Comparison of ENCODE assay signal across 1 cellular context in genomic region chr22:23849009-23850006, GRCh38.
TF ChIP-seq lines count a peak whose summit lies in the region.

No MANE protein-coding gene starts in this region.

TF ChIP-seq in WTC11, 78 proteins besides CTCF, POLR2A, EP300 and RAD21 (continued from another document):
- TF ChIP-seq, protein P1, sequence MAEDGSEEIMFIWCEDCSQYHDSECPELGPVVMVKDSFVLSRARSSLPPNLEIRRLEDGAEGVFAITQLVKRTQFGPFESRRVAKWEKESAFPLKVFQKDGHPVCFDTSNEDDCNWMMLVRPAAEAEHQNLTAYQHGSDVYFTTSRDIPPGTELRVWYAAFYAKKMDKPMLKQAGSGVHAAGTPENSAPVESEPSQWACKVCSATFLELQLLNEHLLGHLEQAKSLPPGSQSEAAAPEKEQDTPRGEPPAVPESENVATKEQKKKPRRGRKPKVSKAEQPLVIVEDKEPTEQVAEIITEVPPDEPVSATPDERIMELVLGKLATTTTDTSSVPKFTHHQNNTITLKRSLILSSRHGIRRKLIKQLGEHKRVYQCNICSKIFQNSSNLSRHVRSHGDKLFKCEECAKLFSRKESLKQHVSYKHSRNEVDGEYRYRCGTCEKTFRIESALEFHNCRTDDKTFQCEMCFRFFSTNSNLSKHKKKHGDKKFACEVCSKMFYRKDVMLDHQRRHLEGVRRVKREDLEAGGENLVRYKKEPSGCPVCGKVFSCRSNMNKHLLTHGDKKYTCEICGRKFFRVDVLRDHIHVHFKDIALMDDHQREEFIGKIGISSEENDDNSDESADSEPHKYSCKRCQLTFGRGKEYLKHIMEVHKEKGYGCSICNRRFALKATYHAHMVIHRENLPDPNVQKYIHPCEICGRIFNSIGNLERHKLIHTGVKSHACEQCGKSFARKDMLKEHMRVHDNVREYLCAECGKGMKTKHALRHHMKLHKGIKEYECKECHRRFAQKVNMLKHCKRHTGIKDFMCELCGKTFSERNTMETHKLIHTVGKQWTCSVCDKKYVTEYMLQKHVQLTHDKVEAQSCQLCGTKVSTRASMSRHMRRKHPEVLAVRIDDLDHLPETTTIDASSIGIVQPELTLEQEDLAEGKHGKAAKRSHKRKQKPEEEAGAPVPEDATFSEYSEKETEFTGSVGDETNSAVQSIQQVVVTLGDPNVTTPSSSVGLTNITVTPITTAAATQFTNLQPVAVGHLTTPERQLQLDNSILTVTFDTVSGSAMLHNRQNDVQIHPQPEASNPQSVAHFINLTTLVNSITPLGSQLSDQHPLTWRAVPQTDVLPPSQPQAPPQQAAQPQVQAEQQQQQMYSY (CRISPR knock-in tag; IDR thresholded peaks at IDR 0.05), result no peak
- TF ChIP-seq SP1 (CRISPR knock-in tag; conservative IDR thresholded peaks at IDR 0.05) (peak; percentile 71), MAX (CRISPR knock-in tag; IDR thresholded peaks at IDR 0.05) (peak; percentile 58), ZNF138 (CRISPR knock-in tag; conservative IDR thresholded peaks at IDR 0.05) (no peak), HMGXB4 (CRISPR knock-in tag; IDR thresholded peaks at IDR 0.05) (peak; percentile 64; the same call in 1 of the 2 replicates), JAZF1 (CRISPR knock-in tag; IDR thresholded peaks at IDR 0.05) (no peak), FOXP1 (CRISPR knock-in tag; IDR thresholded peaks at IDR 0.05; ENCODE audit: borderline replicate concordance) (peak; percentile 75; the same call in 1 of the 2 replicates), SMAD4 (CRISPR knock-in tag; IDR thresholded peaks at IDR 0.05) (no peak), SOX15 (CRISPR knock-in tag; IDR thresholded peaks at IDR 0.05) (no peak), ATF1 (CRISPR knock-in tag; IDR thresholded peaks at IDR 0.05) (no peak), ZNF512 (CRISPR knock-in tag; IDR thresholded peaks at IDR 0.05; ENCODE audit: borderline replicate concordance) (no peak), ZNF396 (CRISPR knock-in tag; IDR thresholded peaks at IDR 0.05; ENCODE audit: borderline replicate concordance) (no peak), ZNF423 (CRISPR knock-in tag; IDR thresholded peaks at IDR 0.05) (no peak), ZNF121 (CRISPR knock-in tag; IDR thresholded peaks at IDR 0.05) (peak; percentile 40; the same call in 1 of the 2 replicates), PRRX2 (CRISPR knock-in tag; IDR thresholded peaks at IDR 0.05) (no peak), JUN (CRISPR knock-in tag; IDR thresholded peaks at IDR 0.05) (no peak), RORB (CRISPR knock-in tag; IDR thresholded peaks at IDR 0.05) (no peak), ZNF219 (CRISPR knock-in tag; IDR thresholded peaks at IDR 0.05; ENCODE audit: borderline replicate concordance) (0 out of 2 replicates have a peak, but pooled peaks have one; percentile 24), ZBTB43 (CRISPR knock-in tag; IDR thresholded peaks at IDR 0.05) (no peak), E2F5 (CRISPR knock-in tag; IDR thresholded peaks at IDR 0.05) (no peak), HMGA2 (CRISPR knock-in tag; IDR thresholded peaks at IDR 0.05) (no peak), NR3C1 (CRISPR knock-in tag; conservative IDR thresholded peaks at IDR 0.05; ENCODE audit: low read depth) (no peak), TEAD4 (CRISPR knock-in tag; IDR thresholded peaks at IDR 0.05) (no peak), ZSCAN18 (CRISPR knock-in tag; IDR thresholded peaks at IDR 0.05) (no peak), ZNF416 (CRISPR knock-in tag; IDR thresholded peaks at IDR 0.05) (no peak)
- TF ChIP-seq, protein P2, sequence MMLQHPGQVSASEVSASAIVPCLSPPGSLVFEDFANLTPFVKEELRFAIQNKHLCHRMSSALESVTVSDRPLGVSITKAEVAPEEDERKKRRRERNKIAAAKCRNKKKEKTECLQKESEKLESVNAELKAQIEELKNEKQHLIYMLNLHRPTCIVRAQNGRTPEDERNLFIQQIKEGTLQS (CRISPR knock-in tag; conservative IDR thresholded peaks at IDR 0.05), result no peak
- TF ChIP-seq, protein P3, sequence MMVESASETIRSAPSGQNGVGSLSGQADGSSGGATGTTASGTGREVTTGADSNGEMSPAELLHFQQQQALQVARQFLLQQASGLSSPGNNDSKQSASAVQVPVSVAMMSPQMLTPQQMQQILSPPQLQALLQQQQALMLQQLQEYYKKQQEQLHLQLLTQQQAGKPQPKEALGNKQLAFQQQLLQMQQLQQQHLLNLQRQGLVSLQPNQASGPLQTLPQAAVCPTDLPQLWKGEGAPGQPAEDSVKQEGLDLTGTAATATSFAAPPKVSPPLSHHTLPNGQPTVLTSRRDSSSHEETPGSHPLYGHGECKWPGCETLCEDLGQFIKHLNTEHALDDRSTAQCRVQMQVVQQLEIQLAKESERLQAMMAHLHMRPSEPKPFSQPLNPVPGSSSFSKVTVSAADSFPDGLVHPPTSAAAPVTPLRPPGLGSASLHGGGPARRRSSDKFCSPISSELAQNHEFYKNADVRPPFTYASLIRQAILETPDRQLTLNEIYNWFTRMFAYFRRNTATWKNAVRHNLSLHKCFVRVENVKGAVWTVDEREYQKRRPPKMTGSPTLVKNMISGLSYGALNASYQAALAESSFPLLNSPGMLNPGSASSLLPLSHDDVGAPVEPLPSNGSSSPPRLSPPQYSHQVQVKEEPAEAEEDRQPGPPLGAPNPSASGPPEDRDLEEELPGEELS (CRISPR knock-in tag; IDR thresholded peaks at IDR 0.05), result no peak; the same call in 1 of the 2 replicates
